In the genomic region with DNA sequence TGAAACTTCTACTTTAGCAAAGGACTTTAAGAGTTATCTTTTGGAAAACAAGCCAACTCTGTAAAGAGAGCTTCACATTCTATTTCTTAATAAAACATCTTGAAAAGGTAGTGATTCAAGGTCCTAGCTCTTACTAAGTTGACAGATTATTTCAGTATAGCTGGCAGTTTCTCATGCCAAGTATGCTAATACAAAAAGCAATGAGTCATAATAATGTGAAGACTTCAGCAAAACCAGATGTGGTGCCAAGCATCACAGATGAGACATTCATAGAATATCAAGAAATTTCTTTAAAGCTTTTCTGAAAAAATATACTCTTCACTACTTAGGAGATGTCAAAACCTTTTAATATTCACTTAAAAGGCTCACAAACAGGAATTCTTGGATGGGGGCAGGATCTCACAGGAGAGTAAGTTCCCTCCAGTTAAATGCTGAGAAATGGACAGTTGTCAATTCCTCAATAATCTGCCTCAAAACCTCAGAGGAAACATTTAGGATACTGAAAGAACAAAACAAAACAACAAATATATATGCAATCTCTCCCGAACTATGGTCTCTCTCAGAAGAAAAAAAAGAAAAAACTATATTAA, we compare ENCODE assay signal across 13 cellular contexts. TPM values are rescaled to one million over a fixed set of nuclear protein-coding genes. Genes with fewer than 3 reads are reported as not detected.
DNase-seq lines count a peak whose midpoint lies in the region; ATAC-seq and TF ChIP-seq lines count a peak whose summit lies in the region.
"Had no signal": no experiment of that assay in that cellular context is flagged by ENCODE, and none has a peak within 500 bp of the region (broad histone marks: within the 10 kb centered on the region; RNA-seq: fewer than 3 reads in every experiment).

No MANE protein-coding gene starts in this region.

- no peaks in the 10 kb centered on the region for H3K9me3 ChIP-seq in GM23248 (ENCODE audit: low read depth)
- no peaks in the 10 kb centered on the region for H3K9me3 ChIP-seq in SK-N-MC (ENCODE audit: low read depth, low read length)

- no peak for ATAC-seq in effector memory CD8-positive, alpha-beta T cell (replicated peaks)
- ATAC-seq: WTC11 had no signal

- H3K4me2 ChIP-seq in GM23248 (ENCODE audit: unreplicated experiment), result peak overlapping the region; percentile 66

- no peaks in the 10 kb centered on the region for H3K4me1 Mint-ChIP-seq in effector memory CD8-positive, alpha-beta T cell (ENCODE audit: low read depth in 2 of 2)

- in situ Hi-C loops in GM23248 (cut with MboI), result no loop called here

- H2AFZ ChIP-seq in GM23248, result no peak overlapping the region

- peaks cover 98% of the 10 kb centered on the region for H3K79me2 ChIP-seq in GM23248 (ENCODE audit: insufficient read depth)

- H3K36me3 ChIP-seq in GM23248 (ENCODE audit: low read depth) (peaks cover 18% of the 10 kb centered on the region; the same call in 1 of the 2 replicates), SK-N-MC (ENCODE audit: insufficient read depth, low read length) (peaks cover 17% of the 10 kb centered on the region; the same call in 1 of the 2 replicates)

- peaks cover 37% of the 10 kb centered on the region for H3K4me1 ChIP-seq in GM23248 (ENCODE audit: insufficient read depth)

- no peaks in the 10 kb centered on the region for H3K27me3 Mint-ChIP-seq in effector memory CD8-positive, alpha-beta T cell

- H3K9ac ChIP-seq in GM23248, result peak overlapping the region; percentile 14; the same call in 1 of the 2 replicates
- no peak overlapping the region for H3K9ac ChIP-seq in SK-N-MC (ENCODE audit: insufficient read length)

- DNase-seq in GM23248, result peak; percentile 98
- DNase-seq in SK-N-MC (ENCODE audit: low read depth, low spot score), result peak; percentile 62
- DNase-seq in fibroblast of pulmonary artery (ENCODE audit: low read depth), result peak; percentile 93
- peak; percentile 88 for DNase-seq in skeletal muscle cell (ENCODE audit: low read depth)
- DNase-seq in effector memory CD8-positive, alpha-beta T cell, result no peak
- DNase-seq in NCI-H526 treated with DMSO at 0.1 percent for 48 hours (lab: John Stamatoyannopoulos, UW), result no peak
- no peak for DNase-seq in DMS153 treated with DMSO at 0.1 percent for 48 hours (lab: John Stamatoyannopoulos, UW; ENCODE audit: unreplicated experiment)
- DNase-seq in NCI-H1436 treated with DMSO at 0.1 percent for 48 hours (lab: John Stamatoyannopoulos, UW), result no peak
- DNase-seq: kidney, NCI-H1694, retina had no signal

- H3K27me3 ChIP-seq in GM23248 (replicated peaks; ENCODE audit: insufficient read depth), result no peaks in the 10 kb centered on the region

- TF ChIP-seq CTCF in fibroblast of pulmonary artery (IDR thresholded peaks at IDR 0.05; ENCODE audit: low read length, missing control alignments), result no peak

- peaks cover 59% of the 10 kb centered on the region for H3F3A ChIP-seq in GM23248 (ENCODE audit: insufficient read depth)

- H4K20me1 ChIP-seq in GM23248 (ENCODE audit: insufficient read depth), result no peaks in the 10 kb centered on the region

- WGBS in GM23248 (ENCODE audit: low coverage in 1 of 2, low lambda C conversion rate in 2 of 2, missing lambda C conversion rate in 2 of 2), 2 experiments, result 39 to 45% methylated on average over 1 of the region's 1 CpG

- H3K36me3 Mint-ChIP-seq in effector memory CD8-positive, alpha-beta T cell (ENCODE audit: insufficient read depth), result no peaks in the 10 kb centered on the region

- peak overlapping the region; percentile 66 for H3K27ac ChIP-seq in GM23248
- peak overlapping the region; percentile 88 for H3K27ac ChIP-seq in SK-N-MC
- H3K27ac ChIP-seq: HL-60 had no signal

- peaks cover 0 to 10% of the 10 kb centered on the region in 2 donors for H3K9me3 Mint-ChIP-seq in effector memory CD8-positive, alpha-beta T cell

- H3K4me3 Mint-ChIP-seq in effector memory CD8-positive, alpha-beta T cell, result no peak overlapping the region
- H3K4me3 Mint-ChIP-seq: WTC11 had no signal

- H3K4me3 ChIP-seq in GM23248 (peak overlapping the region; percentile 38), SK-N-MC (peak overlapping the region; percentile 32), fibroblast of pulmonary artery (replicated peaks; ENCODE audit: low read depth, low read length) (no peak overlapping the region), skeletal muscle cell (ENCODE audit: low read depth, low read length) (no peak overlapping the region)

- H3K27ac Mint-ChIP-seq in effector memory CD8-positive, alpha-beta T cell, result no peak overlapping the region
- H3K27ac Mint-ChIP-seq: WTC11 had no signal

- no peaks in the 10 kb centered on the region for H3K9me2 ChIP-seq in GM23248 (ENCODE audit: insufficient read depth)

RNA-seq across cellular contexts. Expression of gene DCBLD2, which starts 45.6 kb away (rescaled TPM):
- total RNA-seq in GM23248 (2014; rRNA removed; shearing (Covaris generic)), result 151 and 203 TPM in 2 replicates
- polyA plus RNA-seq in GM23248 (2016; fragmentation: Nextera tagmentation; extraction: Ambion mirVana), result 66.5 and 68.3 TPM in 2 replicates

Comparison
In these comparisons a context has a peak if more than half of its experiments do, and no peak if none do; other contexts are left out.
1. DNase-seq: peak in GM23248 (single experiment), SK-N-MC (single experiment), fibroblast of pulmonary artery (single experiment) and skeletal muscle cell (single experiment); none in effector memory CD8-positive, alpha-beta T cell (0 of 3), NCI-H526 treated with DMSO at 0.1 percent for 48 hours (single experiment), DMS153 treated with DMSO at 0.1 percent for 48 hours (single experiment) and NCI-H1436 treated with DMSO at 0.1 percent for 48 hours (single experiment).
2. H3K4me3 ChIP-seq: peak in GM23248 (single experiment) and SK-N-MC (single experiment); none in fibroblast of pulmonary artery (single experiment) and skeletal muscle cell (single experiment).